8 cellular contexts compared by ENCODE assay signal in the genomic region with DNA sequence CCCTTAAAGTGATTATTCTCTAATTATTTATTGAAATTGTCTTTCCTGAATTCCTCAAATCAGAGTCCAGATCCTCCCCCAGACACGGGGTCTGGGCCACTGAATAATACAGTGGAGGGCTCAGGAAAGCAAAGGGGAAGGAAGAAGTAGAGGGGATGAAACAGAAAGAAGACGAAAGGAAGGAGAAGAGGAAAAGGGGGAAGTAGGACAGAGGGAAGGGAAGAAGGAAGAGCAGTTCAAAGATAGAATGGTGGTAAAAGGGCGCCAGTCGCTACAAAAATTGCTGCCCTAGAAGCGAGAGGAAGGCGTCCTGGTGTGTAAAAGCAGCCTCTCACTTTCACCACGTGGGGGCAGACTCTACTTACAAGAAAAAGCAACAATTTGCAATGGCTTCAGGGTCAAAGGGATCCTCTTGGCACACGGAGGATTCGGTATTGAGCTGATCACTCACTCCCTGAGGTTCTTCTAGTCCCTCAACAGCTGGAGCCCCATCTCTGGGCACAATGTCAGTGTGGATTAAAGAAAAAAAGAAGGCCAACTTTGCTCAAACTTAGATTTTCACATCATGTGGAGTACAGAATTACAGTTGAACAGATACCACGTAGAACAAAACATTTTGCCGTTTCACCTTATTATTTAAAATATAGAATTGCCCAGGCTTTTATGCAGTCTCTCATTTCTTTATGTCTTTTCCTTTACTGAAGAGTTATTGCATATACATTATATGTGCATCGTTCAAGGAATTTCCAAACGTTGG.
DNase-seq lines count a peak whose midpoint lies in the region; ATAC-seq, FAIRE-seq and TF ChIP-seq lines count a peak whose summit lies in the region.

No MANE protein-coding gene starts in this region.

- peak; percentile 16 for TF ChIP-seq CTCF in GM12801 (IDR thresholded peaks at IDR 0.05; ENCODE audit: extremely low read depth, insufficient read length)
- peak; percentile 91 for TF ChIP-seq CTCF in VCaP (conservative IDR thresholded peaks at IDR 0.05)

- peak; percentile 53 for DNase-seq in NCI-H2171 (lab: John Stamatoyannopoulos, UW)
- peak; percentile 20 for DNase-seq in brain pericyte (ENCODE audit: low read depth, low spot score)
- DNase-seq in stimulated activated CD4-positive, alpha-beta T cell treated with anti-CD3 and anti-CD28 coated beads, Interleukin-1b, Interleukin-23, amount 100 ng/mL, for 1 hour (ENCODE audit: low read depth in 2 of 2) = peak; percentile 23 to 42
- DNase-seq in cortex of kidney (lab: John Stamatoyannopoulos, UW) = no peak

- H3K27ac ChIP-seq in VCaP = peak overlapping the region; percentile 66; the same call in 1 of the 2 replicates

- ATAC-seq in HG02938 (IDR thresholded peaks at IDR 0.05; ENCODE audit: unreplicated experiment) = peak; percentile 69

- FAIRE-seq in islet of Langerhans (lab: Jason Lieb, UNC) = peak; percentile 87
